In the genomic region with DNA sequence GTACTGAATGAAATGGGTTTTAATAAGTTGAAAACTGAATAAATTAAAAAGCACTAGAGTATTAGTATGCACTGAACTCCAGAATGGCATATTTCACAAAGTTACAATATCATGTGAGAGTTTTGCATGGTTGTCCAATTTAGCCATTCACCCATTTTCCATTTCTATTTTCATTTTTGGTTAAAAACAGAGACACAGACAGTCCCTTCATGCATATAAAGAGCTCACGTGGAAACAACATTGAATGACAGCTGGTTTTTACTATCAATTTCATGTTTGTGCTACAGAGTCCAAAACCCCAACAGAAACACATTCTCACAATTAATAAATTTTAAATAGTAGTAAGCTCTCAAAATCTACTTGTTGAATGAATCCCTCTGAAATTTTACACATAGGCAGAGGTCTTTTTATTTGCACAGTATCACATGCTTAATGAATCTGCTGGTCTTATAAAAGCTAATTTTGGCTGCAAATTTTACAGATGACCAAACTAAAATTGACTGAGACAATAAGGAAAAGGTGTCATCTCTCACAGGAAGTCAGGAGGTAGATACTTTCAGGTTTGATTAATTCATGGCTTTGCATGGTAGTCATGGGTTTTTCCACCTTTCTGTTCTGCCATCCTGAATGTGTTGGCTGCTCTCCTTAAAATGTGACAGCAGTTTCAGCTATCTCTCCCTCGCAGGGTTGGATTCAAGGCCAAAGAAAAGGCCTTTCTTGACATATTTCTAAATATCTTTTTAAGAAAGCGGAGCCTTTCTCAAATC, we compare ENCODE assay signal across 15 cellular contexts. TPM values are rescaled to one million over a fixed set of nuclear protein-coding genes. Genes with fewer than 3 reads are reported as not detected.
A peak's percentile ranks its signal among the peaks of the same experiment; 100 is the strongest.
DNase-seq lines count a peak whose midpoint lies in the region; ATAC-seq and TF ChIP-seq lines count a peak whose summit lies in the region.
"Had no signal": no experiment of that assay in that cellular context is flagged by ENCODE, and none has a peak within 500 bp of the region (broad histone marks: within the 10 kb centered on the region; RNA-seq: fewer than 3 reads in every experiment).

No MANE protein-coding gene starts in this region.

- DNase-seq in kidney tubule cell (ENCODE audit: low spot score) (peak; percentile 27), NCI-H524 (lab: John Stamatoyannopoulos, UW) (no peak), psoas muscle (no peak), DMS53 treated with DMSO at 0.1 percent for 48 hours (lab: John Stamatoyannopoulos, UW; ENCODE audit: unreplicated experiment) (no peak), RKO (ENCODE audit: low spot score) (no peak)
- DNase-seq: activated CD8-positive, alpha-beta T cell treated with anti-CD3 and anti-CD28 coated beads, Interleukin-2, amount 10 ng/mL, durations not matched to agents 7 days and 5 days; activated naive CD8-positive, alpha-beta T cell treated with anti-CD3 and anti-CD28 coated beads, Interleukin-2, amount 50 U/mL, for 24 hours; gastrocnemius medialis; NCI-H1436 treated with DMSO at 0.1 percent for 48 hours; OCI-M1 had no signal

- H3K4me1 ChIP-seq in psoas muscle: no peaks in the 10 kb centered on the region
- H3K4me1 ChIP-seq: gastrocnemius medialis had no signal

- no peak overlapping the region for H3K27ac ChIP-seq in psoas muscle
- H3K27ac ChIP-seq: gastrocnemius medialis, neutrophil had no signal

- H3K4me3 ChIP-seq in psoas muscle: no peak overlapping the region
- H3K4me3 ChIP-seq: gastrocnemius medialis had no signal

- ATAC-seq in GM19324 (IDR thresholded peaks at IDR 0.05; ENCODE audit: low FRiP score, unreplicated experiment): peak; percentile 93
- peak; percentile 91 for ATAC-seq in HG02588 (IDR thresholded peaks at IDR 0.05; ENCODE audit: unreplicated experiment)
- ATAC-seq in HG03175 (IDR thresholded peaks at IDR 0.05; ENCODE audit: unreplicated experiment): peak; percentile 88
- ATAC-seq in psoas muscle: no peak
- ATAC-seq: activated CD8-positive, alpha-beta T cell treated with anti-CD3 and anti-CD28 coated beads, Interleukin-2, amount 10 ng/mL, durations not matched to agents 7 days and 5 days; activated naive CD8-positive, alpha-beta T cell treated with anti-CD3 and anti-CD28 coated beads, Interleukin-2, amount 50 U/mL, for 24 hours; gastrocnemius medialis had no signal

- intact Hi-C loops in psoas muscle (cut with DNase I): no loop called here

- H3K36me3 ChIP-seq in psoas muscle (ENCODE audit: insufficient read depth in 1 of 2, low read depth in 1 of 2): no peaks in the 10 kb centered on the region
- H3K36me3 ChIP-seq: gastrocnemius medialis, neutrophil had no signal

- 59 to 82% (median 61%) methylated on average over 3 of the region's 3 CpGs for WGBS in psoas muscle, 3 donors

- TF ChIP-seq CTCF in psoas muscle (IDR thresholded peaks at IDR 0.05): no peak

- no peaks in the 10 kb centered on the region for H3K9me3 ChIP-seq in psoas muscle
- H3K9me3 ChIP-seq: gastrocnemius medialis, neutrophil had no signal

- H3K27me3 ChIP-seq in psoas muscle (ENCODE audit: insufficient read depth in 3 of 3, low read length in 2 of 3): no peaks in the 10 kb centered on the region
- H3K27me3 ChIP-seq: gastrocnemius medialis, neutrophil had no signal

RNA-seq across cellular contexts. Expression of gene DDI1, which starts 20.6 kb away (rescaled TPM):
- not detected for total RNA-seq in psoas muscle
- polyA plus RNA-seq in psoas muscle: not detected
- total RNA-seq: activated CD8-positive, alpha-beta T cell treated with anti-CD3 and anti-CD28 coated beads, Interleukin-2, amount 10 ng/mL, durations not matched to agents 7 days and 5 days; gastrocnemius medialis; liver had no signal

Comparison
In these comparisons a context has a peak if more than half of its experiments do, and no peak if none do; other contexts are left out.
1. ATAC-seq: peak in GM19324 (single experiment), HG02588 (single experiment) and HG03175 (single experiment); none in psoas muscle (0 of 4).